Comparison of ENCODE assay signal across 1 cellular context in the genomic region with DNA sequence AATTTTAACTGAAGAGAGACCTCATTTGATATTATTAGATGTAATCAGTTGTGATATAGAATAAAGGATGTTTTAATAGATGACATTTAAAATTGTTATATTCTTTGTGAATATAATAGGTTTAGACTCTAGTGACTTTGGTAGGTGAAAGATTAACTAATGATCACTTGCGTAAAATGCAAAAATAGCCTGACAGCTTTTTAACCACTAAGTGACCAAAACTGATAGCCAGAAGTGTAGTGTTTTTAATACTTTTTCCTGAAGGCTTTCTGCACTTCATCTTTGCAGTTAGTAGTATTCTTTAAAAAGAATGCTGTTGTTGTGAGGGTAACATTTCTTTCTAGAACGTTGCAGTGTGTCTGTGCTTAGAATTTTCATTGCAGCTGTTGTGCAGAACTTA.
TF ChIP-seq lines count a peak whose summit lies in the region.

No MANE protein-coding gene starts in this region.

TF ChIP-seq in IMR-90, 13 proteins besides CTCF, POLR2A, EP300 and RAD21:
- no peak for TF ChIP-seq CEBPB (IDR thresholded peaks at IDR 0.05; ENCODE audit: low read depth, low read length)
- TF ChIP-seq SMC3 (IDR thresholded peaks at IDR 0.05; ENCODE audit: low read depth, low read length) = no peak
- TF ChIP-seq, protein P1, sequence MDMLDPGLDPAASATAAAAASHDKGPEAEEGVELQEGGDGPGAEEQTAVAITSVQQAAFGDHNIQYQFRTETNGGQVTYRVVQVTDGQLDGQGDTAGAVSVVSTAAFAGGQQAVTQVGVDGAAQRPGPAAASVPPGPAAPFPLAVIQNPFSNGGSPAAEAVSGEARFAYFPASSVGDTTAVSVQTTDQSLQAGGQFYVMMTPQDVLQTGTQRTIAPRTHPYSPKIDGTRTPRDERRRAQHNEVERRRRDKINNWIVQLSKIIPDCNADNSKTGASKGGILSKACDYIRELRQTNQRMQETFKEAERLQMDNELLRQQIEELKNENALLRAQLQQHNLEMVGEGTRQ (IDR thresholded peaks at IDR 0.05; ENCODE audit: low read depth, low read length) = no peak
- no peak for TF ChIP-seq CHD1 (IDR thresholded peaks at IDR 0.05; ENCODE audit: low read depth, low read length)
- no peak for TF ChIP-seq BHLHE40 (IDR thresholded peaks at IDR 0.05; ENCODE audit: low read depth, low read length)
- TF ChIP-seq RFX5 (IDR thresholded peaks at IDR 0.05; ENCODE audit: low read depth, low read length) = no peak
- TF ChIP-seq MAFK (IDR thresholded peaks at IDR 0.05; ENCODE audit: low read depth, low read length) = no peak
- no peak for TF ChIP-seq NFE2L2 (IDR thresholded peaks at IDR 0.05; ENCODE audit: low read depth, low read length)
- TF ChIP-seq FOS (IDR thresholded peaks at IDR 0.05; ENCODE audit: low read depth, low read length) = no peak
- no peak for TF ChIP-seq RCOR1 (IDR thresholded peaks at IDR 0.05; ENCODE audit: insufficient replicate concordance, low read length)
- TF ChIP-seq, protein P2, sequence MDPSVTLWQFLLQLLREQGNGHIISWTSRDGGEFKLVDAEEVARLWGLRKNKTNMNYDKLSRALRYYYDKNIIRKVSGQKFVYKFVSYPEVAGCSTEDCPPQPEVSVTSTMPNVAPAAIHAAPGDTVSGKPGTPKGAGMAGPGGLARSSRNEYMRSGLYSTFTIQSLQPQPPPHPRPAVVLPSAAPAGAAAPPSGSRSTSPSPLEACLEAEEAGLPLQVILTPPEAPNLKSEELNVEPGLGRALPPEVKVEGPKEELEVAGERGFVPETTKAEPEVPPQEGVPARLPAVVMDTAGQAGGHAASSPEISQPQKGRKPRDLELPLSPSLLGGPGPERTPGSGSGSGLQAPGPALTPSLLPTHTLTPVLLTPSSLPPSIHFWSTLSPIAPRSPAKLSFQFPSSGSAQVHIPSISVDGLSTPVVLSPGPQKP (IDR thresholded peaks at IDR 0.05; ENCODE audit: borderline replicate concordance, low read depth, low read length) = no peak
- TF ChIP-seq MXI1 (IDR thresholded peaks at IDR 0.05; ENCODE audit: borderline replicate concordance, low read depth, low read length) = no peak
- no peak for TF ChIP-seq MAZ (IDR thresholded peaks at IDR 0.05; ENCODE audit: borderline replicate concordance, low read depth, low read length)
